In the genomic region with DNA sequence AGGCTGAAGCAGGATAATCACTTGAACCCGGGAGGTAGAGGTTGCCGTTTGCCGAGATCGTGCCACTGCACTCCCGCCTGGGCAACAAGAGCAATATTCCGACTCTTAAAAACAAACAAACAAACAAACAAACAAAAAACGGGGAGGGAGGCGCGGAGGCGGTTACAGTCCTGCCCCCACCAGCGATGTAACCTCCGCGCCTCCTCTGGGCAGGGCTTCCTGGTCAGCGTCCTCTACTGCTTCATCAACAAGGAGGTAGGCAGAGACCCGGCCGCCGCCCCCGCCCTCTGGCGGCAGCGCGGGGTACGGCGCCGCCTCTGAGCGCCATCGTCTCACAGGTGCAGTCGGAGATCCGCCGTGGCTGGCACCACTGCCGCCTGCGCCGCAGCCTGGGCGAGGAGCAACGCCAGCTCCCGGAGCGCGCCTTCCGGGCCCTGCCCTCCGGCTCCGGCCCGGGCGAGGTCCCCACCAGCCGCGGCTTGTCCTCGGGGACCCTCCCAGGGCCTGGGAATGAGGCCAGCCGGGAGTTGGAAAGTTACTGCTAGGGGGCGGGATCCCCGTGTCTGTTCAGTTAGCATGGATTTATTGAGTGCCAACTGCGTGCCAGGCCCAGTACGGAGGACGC, we compare ENCODE assay signal across 8 cellular contexts. TPM values are rescaled to one million over a fixed set of nuclear protein-coding genes. Genes with fewer than 3 reads are reported as not detected.
A peak's percentile ranks its signal among the peaks of the same experiment; 100 is the strongest.
DNase-seq lines count a peak whose midpoint lies in the region; ATAC-seq and TF ChIP-seq lines count a peak whose summit lies in the region.

No MANE protein-coding gene starts in this region.

- peaks cover 10% of the 10 kb centered on the region for H3K4me1 Mint-ChIP-seq in neural progenitor cell

- no peaks in the 10 kb centered on the region for H3K27me3 ChIP-seq in RWPE2 (ENCODE audit: insufficient read depth, poor library complexity, severe bottlenecking)
- H3K27me3 ChIP-seq in neural progenitor cell, result peaks cover 56% of the 10 kb centered on the region
- peaks cover 24 to 25% of the 10 kb centered on the region in 2 donors for H3K27me3 ChIP-seq in stomach smooth muscle (ENCODE audit: control insufficient read depth in 1 of 2, insufficient read depth in 2 of 2, low read length in 2 of 2)

- H3K9me3 Mint-ChIP-seq in neural progenitor cell, result no peaks in the 10 kb centered on the region

- H3K4me2 ChIP-seq in neural progenitor cell, result peak overlapping the region; percentile 83

- no peaks in the 10 kb centered on the region for H3K4me1 ChIP-seq in RWPE2 (ENCODE audit: insufficient read depth, poor library complexity, severe bottlenecking)
- peaks cover 6% of the 10 kb centered on the region for H3K4me1 ChIP-seq in neural progenitor cell
- H3K4me1 ChIP-seq in stomach smooth muscle (ENCODE audit: control insufficient read depth, insufficient read depth, low read length), result peaks cover 25% of the 10 kb centered on the region

- DNase-seq in D341Med (ENCODE audit: low spot score) (peak; percentile 91), M059J (ENCODE audit: low read depth) (peak; percentile 86), RWPE2 (ENCODE audit: low spot score) (peak; percentile 76), foreskin fibroblast (peak; percentile 72 to 91), neural progenitor cell (ENCODE audit: low spot score) (peak; percentile 85)
- peak; percentile 76 for DNase-seq in activated gamma-delta T cell treated with anti-CD3 and anti-CD28 coated beads, Interleukin-2, amount 50 U/mL, for 16 hours (ENCODE audit: low read depth)

- H3K79me2 ChIP-seq in neural progenitor cell (ENCODE audit: low read depth), result no peaks in the 10 kb centered on the region

- no peak overlapping the region for H3K27ac Mint-ChIP-seq in neural progenitor cell

- ATAC-seq in GM21576 (IDR thresholded peaks at IDR 0.05; ENCODE audit: unreplicated experiment), result peak; percentile 63
- peak; percentile 76 for ATAC-seq in RWPE2 (ENCODE audit: low read depth)

- H4K20me1 ChIP-seq in neural progenitor cell (ENCODE audit: low read depth), result peaks cover 7% of the 10 kb centered on the region

- peaks cover 18% of the 10 kb centered on the region for H3K36me3 ChIP-seq in RWPE2 (ENCODE audit: low read depth)
- no peaks in the 10 kb centered on the region for H3K36me3 ChIP-seq in neural progenitor cell
- peaks cover 10 to 13% of the 10 kb centered on the region in 2 donors for H3K36me3 ChIP-seq in stomach smooth muscle (ENCODE audit: control insufficient read depth in 2 of 2, insufficient read depth in 2 of 2, low read length in 2 of 2)

- peaks cover 20% of the 10 kb centered on the region for H3K27me3 Mint-ChIP-seq in neural progenitor cell (ENCODE audit: insufficient read depth, low read depth)

- H3K4me3 Mint-ChIP-seq in neural progenitor cell, result peak overlapping the region; percentile 82

- H3K36me3 Mint-ChIP-seq in neural progenitor cell, result peaks cover 1% of the 10 kb centered on the region

- peak overlapping the region; percentile 15 for H3K4me3 ChIP-seq in RWPE2 (ENCODE audit: severe bottlenecking)
- peak overlapping the region; percentile 40 to 54 for H3K4me3 ChIP-seq in foreskin fibroblast (ENCODE audit: low read depth in 1 of 2, low read length in 2 of 2)
- H3K4me3 ChIP-seq in neural progenitor cell, result peak overlapping the region; percentile 51
- peak overlapping the region; percentile 46 to 71 for H3K4me3 ChIP-seq in stomach smooth muscle (ENCODE audit: low read length in 2 of 2)

- TF ChIP-seq CTCF in RWPE2 (IDR thresholded peaks at IDR 0.05; ENCODE audit: poor library complexity, severe bottlenecking) (peak; percentile 97), foreskin fibroblast (IDR thresholded peaks at IDR 0.05; ENCODE audit: low read depth, low read length) (peak; percentile 89), neural progenitor cell (IDR thresholded peaks at IDR 0.05) (peak; percentile 93)

- H3F3A ChIP-seq in neural progenitor cell (ENCODE audit: low read depth), result peaks cover 20% of the 10 kb centered on the region

- peak overlapping the region; percentile 25 for H3K27ac ChIP-seq in RWPE2 (ENCODE audit: poor library complexity, severe bottlenecking)
- H3K27ac ChIP-seq in neural progenitor cell, result no peak overlapping the region
- peak overlapping the region; percentile 55 for H3K27ac ChIP-seq in stomach smooth muscle (ENCODE audit: low read length)

- H2AFZ ChIP-seq in neural progenitor cell (replicated peaks), result peak overlapping the region; percentile 78

- H3K9ac ChIP-seq in neural progenitor cell (no peak overlapping the region), stomach smooth muscle (ENCODE audit: low read length in 2 of 2) (peak overlapping the region in 1 of 2 donors; percentile 3)

- H3K9me3 ChIP-seq in RWPE2 (ENCODE audit: severe bottlenecking), result no peaks in the 10 kb centered on the region
- no peaks in the 10 kb centered on the region for H3K9me3 ChIP-seq in neural progenitor cell (ENCODE audit: low read depth)
- no peaks in the 10 kb centered on the region for H3K9me3 ChIP-seq in stomach smooth muscle (ENCODE audit: control insufficient read depth in 2 of 2, low read length in 2 of 2)

RNA-seq across cellular contexts. Expression of a gene that starts 10.2 kb away (rescaled TPM):
- total RNA-seq in M059J (2014; rRNA removed; shearing (Covaris generic)), result 294 and 342 TPM in 2 replicates
- 330 and 405 TPM in 2 replicates for total RNA-seq in neural progenitor cell (ENCODE audit: low replicate concordance)

RNA-seq across cellular contexts. Expression of a gene that starts 11.0 kb away (rescaled TPM):
- 12.8 and 25.3 TPM in 2 replicates for total RNA-seq in M059J (2014; rRNA removed; shearing (Covaris generic))
- 4.5 and 15.7 TPM in 2 replicates for total RNA-seq in neural progenitor cell (ENCODE audit: low replicate concordance)

RNA-seq across cellular contexts. Expression of a gene that starts 13.5 kb away (rescaled TPM):
- total RNA-seq in M059J (2014; rRNA removed; shearing (Covaris generic)), result 0.02 and 0.32 TPM in 2 replicates
- total RNA-seq in neural progenitor cell (ENCODE audit: low replicate concordance), result not detected in 2 replicates

RNA-seq across cellular contexts. Expression of a gene that starts 42.3 kb away (rescaled TPM):
- 8.9 and 12.7 TPM in 2 replicates for total RNA-seq in M059J (2014; rRNA removed; shearing (Covaris generic))
- 15.9 and 20.3 TPM in 2 replicates for total RNA-seq in neural progenitor cell (ENCODE audit: low replicate concordance)

RNA-seq across cellular contexts. Expression of a gene that starts 49.2 kb away (rescaled TPM):
- total RNA-seq in M059J (2014; rRNA removed; shearing (Covaris generic)), result 4.4 and 6.9 TPM in 2 replicates
- 7.5 and 21.3 TPM in 2 replicates for total RNA-seq in neural progenitor cell (ENCODE audit: low replicate concordance)
